In genomic region chr17:7248811-7249210, GRCh38 we compare ENCODE assay signal across 9 cellular contexts. TPM values are rescaled to one million over a fixed set of nuclear protein-coding genes. Genes with fewer than 3 reads are reported as not detected.
A peak's percentile ranks its signal among the peaks of the same experiment; 100 is the strongest.
DNase-seq lines count a peak whose midpoint lies in the region; ATAC-seq, FAIRE-seq and TF ChIP-seq lines count a peak whose summit lies in the region.
"Had no signal": no experiment of that assay in that cellular context is flagged by ENCODE, and none has a peak within 500 bp of the region (broad histone marks: within the 10 kb centered on the region; RNA-seq: fewer than 3 reads in every experiment).

No MANE protein-coding gene starts in this region.

- TF ChIP-seq POLR2A in K562 (conservative IDR thresholded peaks at IDR 0.05), result no peak

- FAIRE-seq in K562 (lab: Jason Lieb, UNC), result no peak

- TF ChIP-seq RAD21 in K562 (CRISPR knock-in tag; conservative IDR thresholded peaks at IDR 0.05 in 1 of 2, IDR thresholded peaks at IDR 0.05 in 1 of 2), result no peak

- H3K27me3 Mint-ChIP-seq in stimulated activated naive CD8-positive, alpha-beta T cell treated with anti-CD3 and anti-CD28 coated beads, Interleukin-15, amount 100 ng/mL, for 72 hours, result no peaks in the 10 kb centered on the region
- H3K27me3 Mint-ChIP-seq: activated naive CD4-positive, alpha-beta T cell treated with anti-CD3 and anti-CD28 coated beads, Interleukin-2, amount 10 ng/mL, durations not matched to agents 7 days and 5 days had no signal

- H3K9me3 ChIP-seq in left ventricle myocardium inferior (replicated peaks) (no peaks in the 10 kb centered on the region), K562 (replicated peaks; ENCODE audit: control insufficient read depth, insufficient read depth, low read depth, low read length) (no peaks in the 10 kb centered on the region), left lung (no peaks in the 10 kb centered on the region)

- H3K27me3 ChIP-seq in left ventricle myocardium inferior (ENCODE audit: low read depth), result no peaks in the 10 kb centered on the region
- no peaks in the 10 kb centered on the region for H3K27me3 ChIP-seq in K562 (ENCODE audit: control insufficient read depth in 2 of 2, insufficient read depth in 2 of 2, low read length in 2 of 2)
- no peaks in the 10 kb centered on the region for H3K27me3 ChIP-seq in left lung

- H3K9ac ChIP-seq in K562 (ENCODE audit: insufficient read depth in 1 of 2, low read depth in 2 of 2, low read length in 2 of 2), result peak overlapping the region in 1 of 2 experiments; percentile 45; a peak in 1 of 4 replicates

- H3K4me1 ChIP-seq in left ventricle myocardium inferior, result peaks cover 55% of the 10 kb centered on the region
- H3K4me1 ChIP-seq in K562 (replicated peaks in 1 of 2; ENCODE audit: control insufficient read depth in 2 of 2, insufficient read depth in 2 of 2, low read length in 2 of 2), result peaks cover 13 to 22% of the 10 kb centered on the region in 2 experiments; a peak in 4 of 5 replicates
- H3K4me1 ChIP-seq in left lung, result peaks cover 18 to 52% of the 10 kb centered on the region in 2 donors

- H3K9me3 Mint-ChIP-seq in stimulated activated naive CD8-positive, alpha-beta T cell treated with anti-CD3 and anti-CD28 coated beads, Interleukin-15, amount 100 ng/mL, for 72 hours, result no peaks in the 10 kb centered on the region
- H3K9me3 Mint-ChIP-seq: activated naive CD4-positive, alpha-beta T cell treated with anti-CD3 and anti-CD28 coated beads, Interleukin-2, amount 10 ng/mL, durations not matched to agents 7 days and 5 days had no signal

- H3K4me2 ChIP-seq in K562 (ENCODE audit: insufficient read depth, low read length), result peak overlapping the region; percentile 37

- no peak for ATAC-seq in Right ventricle myocardium superior (ENCODE audit: poor library complexity)
- no peak for ATAC-seq in K562
- no peak for ATAC-seq in stimulated activated naive CD8-positive, alpha-beta T cell treated with anti-CD3 and anti-CD28 coated beads, Interleukin-15, amount 100 ng/mL, for 72 hours
- no peak for ATAC-seq in left lung

- DNase-seq in left ventricle myocardium inferior (no peak), Right ventricle myocardium superior (no peak), K562 (ENCODE audit: extremely low read depth in 1 of 4, low spot score in 3 of 4) (no peak), left lung (no peak), mesenteric fat pad (ENCODE audit: low spot score) (no peak)
- DNase-seq in stimulated activated naive CD8-positive, alpha-beta T cell treated with anti-CD3 and anti-CD28 coated beads, Interleukin-15, amount 100 ng/mL, for 72 hours, result no peak
- DNase-seq: activated naive CD4-positive, alpha-beta T cell treated with anti-CD3 and anti-CD28 coated beads, Interleukin-2, amount 10 ng/mL, durations not matched to agents 7 days and 5 days; NCI-H510A treated with DMSO at 0.1 percent for 48 hours had no signal

- TF ChIP-seq EP300 in K562 (IDR thresholded peaks at IDR 0.05; ENCODE audit: low read length), result no peak

- WGBS in K562 (ENCODE audit: insufficient coverage, low coverage, missing lambda C conversion rate), result 59% methylated on average over 3 of the region's 3 CpGs

- H3K9me1 ChIP-seq in K562 (ENCODE audit: control insufficient read depth, insufficient read depth, low read length), result no peaks in the 10 kb centered on the region

- POLR2A ChIA-PET in K562 (lab: Yijun Ruan, JAX), result interaction anchor here (1.2 to 2.5 kb wide), 3 partner anchors 9 to 13 kb away, joined by 3 to 8 read pairs (median 7); partner anchors contain the start of gene PHF23

- no TSS peak for BruUV-seq in K562 (replicated peaks; lab: Mats Ljungman, UMichigan)

- no peak overlapping the region for H2AFZ ChIP-seq in K562 (ENCODE audit: low read depth, low read length)

- intact Hi-C loops in left ventricle myocardium inferior (cut with micrococcal nuclease) (no loop called here), Right ventricle myocardium superior (cut with DNase I) (no loop called here), K562 (cut with micrococcal nuclease) (no loop called here), left lung (cut with DNase I) (no loop called here)

- H3K27ac ChIP-seq in left ventricle myocardium inferior (replicated peaks), result peak overlapping the region; percentile 99
- H3K27ac ChIP-seq in K562 (ENCODE audit: extremely low read depth, low read depth, low read length), result peak overlapping the region; percentile 36; the same call in 1 of the 3 replicates
- H3K27ac ChIP-seq in left lung, result no peak overlapping the region

- in situ Hi-C loops in K562 (cut with MboI), result no loop called here

- peaks cover 35% of the 10 kb centered on the region for H3K36me3 ChIP-seq in left ventricle myocardium inferior
- H3K36me3 ChIP-seq in K562 (ENCODE audit: control insufficient read depth, insufficient read depth, low read length), result peaks cover 44% of the 10 kb centered on the region
- H3K36me3 ChIP-seq in left lung, result peaks cover 0 to 35% of the 10 kb centered on the region in 2 donors

- no peaks in the 10 kb centered on the region for H4K20me1 ChIP-seq in K562 (replicated peaks; ENCODE audit: control insufficient read depth, insufficient read depth, low read length)

- peaks cover 56% of the 10 kb centered on the region for H3K79me2 ChIP-seq in K562 (ENCODE audit: control insufficient read depth, insufficient read depth, low read length)

- H3K4me1 Mint-ChIP-seq in stimulated activated naive CD8-positive, alpha-beta T cell treated with anti-CD3 and anti-CD28 coated beads, Interleukin-15, amount 100 ng/mL, for 72 hours, result peaks cover 48% of the 10 kb centered on the region

- CTCF ChIA-PET in K562 (lab: Yijun Ruan, JAX; ENCODE audit: low intra/inter-chr PET ratio), result no interaction called here

- H3K4me3 ChIP-seq in left ventricle myocardium inferior (peak overlapping the region; percentile 99), K562 (peak overlapping the region; percentile 2; the same call in 1 of the 2 replicates), left lung (no peak overlapping the region)

- no peak for TF ChIP-seq CTCF in left ventricle myocardium inferior (IDR thresholded peaks at IDR 0.05; ENCODE audit: borderline replicate concordance)
- TF ChIP-seq CTCF in K562 (IDR thresholded peaks at IDR 0.05 in 2 of 3, conservative IDR thresholded peaks at IDR 0.05 in 1 of 3; ENCODE audit: insufficient read depth in 2 of 3, low read depth in 1 of 3, low read length in 3 of 3), result no peak
- TF ChIP-seq CTCF in left lung (IDR thresholded peaks at IDR 0.05), result no peak

- peak overlapping the region; percentile 66 to 80 for H3K4me3 Mint-ChIP-seq in stimulated activated naive CD8-positive, alpha-beta T cell treated with anti-CD3 and anti-CD28 coated beads, Interleukin-15, amount 100 ng/mL, for 72 hours

- H3K27ac Mint-ChIP-seq in stimulated activated naive CD8-positive, alpha-beta T cell treated with anti-CD3 and anti-CD28 coated beads, Interleukin-15, amount 100 ng/mL, for 72 hours, result peak overlapping the region in 1 of 2 donors; percentile 40

RNA-seq across cellular contexts. Expression of gene CTDNEP1, which starts 2.7 kb away (rescaled TPM):
- 105 TPM for total RNA-seq in left ventricle myocardium inferior
- 109 TPM for total RNA-seq in Right ventricle myocardium superior
- total RNA-seq in K562 (2011; cell fraction: chromatin; rRNA removed; ENCODE audit: low replicate concordance), result 89.9 and 155 TPM in 2 replicates
- 115 and 117 TPM in 2 replicates for total RNA-seq in K562 (2011; cell fraction: nucleolus; rRNA removed)
- total RNA-seq in K562 (2011; cell fraction: nucleoplasm; rRNA removed), result 129 and 140 TPM in 2 replicates
- total RNA-seq in K562 (2014; rRNA removed), result 28.5 and 34.9 TPM in 2 replicates
- total RNA-seq in K562 (2014; rRNA removed; fragmentation: Illumina TruSeq; extraction: Trizol), result 16.6 and 17.8 TPM in 2 replicates
- 22.4 and 23.0 TPM in 2 replicates for total RNA-seq in K562 (2015; rRNA removed; fragmentation: Illumina TruSeq; extraction: Trizol)
- total RNA-seq in K562 (2021), result 98.9 and 102 TPM in 2 replicates
- 61.4 and 81.4 TPM in 2 replicates for polyA plus RNA-seq in K562 (2011; rRNA removed)
- polyA plus RNA-seq in K562 (2011; cell fraction: cytosol; rRNA removed), result 88.4 and 90.5 TPM in 2 replicates
- polyA plus RNA-seq in K562 (2011; cell fraction: nucleus; rRNA removed), result 93.5 and 104 TPM in 2 replicates
- 107 and 141 TPM in 2 replicates for polyA plus RNA-seq in K562 (2012)
- polyA plus RNA-seq in K562 (2014; fragmentation: Illumina TruSeq; extraction: Trizol), result 146 and 150 TPM in 2 replicates
- polyA plus RNA-seq in K562 (2014; fragmentation: Nextera tagmentation; extraction: Ambion mirVana), result 10 to 100 TPM; 10.7 to 13.0 TPM
- 64.6 and 74.6 TPM in 2 replicates for polyA plus RNA-seq in K562 (2014; rRNA removed)
- 48.9 and 53.2 TPM in 2 replicates for polyA minus RNA-seq in K562 (2011; rRNA and poly(A)+ RNA removed)
- polyA minus RNA-seq in K562 (2011; cell fraction: cytosol; rRNA and poly(A)+ RNA removed), result 64.0 and 77.7 TPM in 2 replicates
- polyA minus RNA-seq in K562 (2011; cell fraction: nucleus; rRNA and poly(A)+ RNA removed), result 18.8 and 38.0 TPM in 2 replicates
- total RNA-seq in left lung, result 100 to 1,000 TPM; 134 to 171 TPM
- total RNA-seq in mesenteric fat pad, result 120 TPM

RNA-seq across cellular contexts. Expression of gene ELP5, which starts 3.2 kb away (rescaled TPM):
- total RNA-seq in left ventricle myocardium inferior, result 62.5 TPM
- 71.6 TPM for total RNA-seq in Right ventricle myocardium superior
- 28.4 and 69.3 TPM in 2 replicates for total RNA-seq in K562 (2011; cell fraction: chromatin; rRNA removed; ENCODE audit: low replicate concordance)
- total RNA-seq in K562 (2011; cell fraction: nucleolus; rRNA removed), result 49.4 and 51.6 TPM in 2 replicates
- total RNA-seq in K562 (2011; cell fraction: nucleoplasm; rRNA removed), result 43.8 and 45.5 TPM in 2 replicates
- 52.9 and 65.1 TPM in 2 replicates for total RNA-seq in K562 (2014; rRNA removed)
- 25.5 and 25.7 TPM in 2 replicates for total RNA-seq in K562 (2014; rRNA removed; fragmentation: Illumina TruSeq; extraction: Trizol)
- 36.6 and 38.1 TPM in 2 replicates for total RNA-seq in K562 (2015; rRNA removed; fragmentation: Illumina TruSeq; extraction: Trizol)
- total RNA-seq in K562 (2021), result 61.1 and 61.4 TPM in 2 replicates
- polyA plus RNA-seq in K562 (2011; rRNA removed), result 41.1 and 45.5 TPM in 2 replicates
- polyA plus RNA-seq in K562 (2011; cell fraction: cytosol; rRNA removed), result 72.7 and 84.6 TPM in 2 replicates
- 74.5 and 78.4 TPM in 2 replicates for polyA plus RNA-seq in K562 (2011; cell fraction: nucleus; rRNA removed)
- 54.2 and 70.9 TPM in 2 replicates for polyA plus RNA-seq in K562 (2012)
- polyA plus RNA-seq in K562 (2014; fragmentation: Illumina TruSeq; extraction: Trizol), result 67.2 and 72.9 TPM in 2 replicates
- 10 to 100 TPM; 48.8 to 77.9 TPM for polyA plus RNA-seq in K562 (2014; fragmentation: Nextera tagmentation; extraction: Ambion mirVana)
- 72.9 and 90.0 TPM in 2 replicates for polyA plus RNA-seq in K562 (2014; rRNA removed)
- 21.2 and 32.3 TPM in 2 replicates for polyA minus RNA-seq in K562 (2011; rRNA and poly(A)+ RNA removed)
- polyA minus RNA-seq in K562 (2011; cell fraction: cytosol; rRNA and poly(A)+ RNA removed), result 21.1 and 28.9 TPM in 2 replicates
- polyA minus RNA-seq in K562 (2011; cell fraction: nucleus; rRNA and poly(A)+ RNA removed), result 13.3 and 18.7 TPM in 2 replicates
- total RNA-seq in left lung, result 10 to 100 TPM; 26.5 to 46.6 TPM
- total RNA-seq in mesenteric fat pad, result 44.1 TPM

RNA-seq across cellular contexts. Expression of gene GABARAP, which starts 6.6 kb away (rescaled TPM):
- total RNA-seq in left ventricle myocardium inferior (394 TPM), Right ventricle myocardium superior (432 TPM), K562 (2014; rRNA removed) (47.5 and 75.8 TPM in 2 replicates), K562 (2014; rRNA removed; fragmentation: Illumina TruSeq; extraction: Trizol) (104 and 117 TPM in 2 replicates), K562 (2015; rRNA removed; fragmentation: Illumina TruSeq; extraction: Trizol) (114 TPM in 2 replicates), K562 (2021) (152 and 155 TPM in 2 replicates), left lung (100 to 1,000 TPM; 545 to 559 TPM), mesenteric fat pad (468 TPM)
- 24.6 and 29.6 TPM in 2 replicates for total RNA-seq in K562 (2011; cell fraction: chromatin; rRNA removed; ENCODE audit: low replicate concordance)
- total RNA-seq in K562 (2011; cell fraction: nucleolus; rRNA removed), result 22.9 and 27.7 TPM in 2 replicates
- total RNA-seq in K562 (2011; cell fraction: nucleoplasm; rRNA removed), result 36.2 and 50.7 TPM in 2 replicates
- polyA plus RNA-seq in K562 (2011; rRNA removed) (152 and 170 TPM in 2 replicates), K562 (2014; fragmentation: Illumina TruSeq; extraction: Trizol) (309 and 373 TPM in 2 replicates), K562 (2014; fragmentation: Nextera tagmentation; extraction: Ambion mirVana) (100 to 1,000 TPM; 246 to 279 TPM), K562 (2014; rRNA removed) (130 and 135 TPM in 2 replicates)
- polyA plus RNA-seq in K562 (2011; cell fraction: cytosol; rRNA removed), result 165 and 263 TPM in 2 replicates
- 57.4 and 88.4 TPM in 2 replicates for polyA plus RNA-seq in K562 (2011; cell fraction: nucleus; rRNA removed)
- polyA plus RNA-seq in K562 (2012), result 192 and 504 TPM in 2 replicates
- 102 and 103 TPM in 2 replicates for polyA minus RNA-seq in K562 (2011; rRNA and poly(A)+ RNA removed)
- 54.3 and 65.2 TPM in 2 replicates for polyA minus RNA-seq in K562 (2011; cell fraction: cytosol; rRNA and poly(A)+ RNA removed)
- 10.8 and 28.3 TPM in 2 replicates for polyA minus RNA-seq in K562 (2011; cell fraction: nucleus; rRNA and poly(A)+ RNA removed)

RNA-seq across cellular contexts. Expression of gene PHF23, which starts 9.6 kb away (rescaled TPM):
- 22.0 TPM for total RNA-seq in left ventricle myocardium inferior
- 19.4 TPM for total RNA-seq in Right ventricle myocardium superior
- total RNA-seq in K562 (2011; cell fraction: chromatin; rRNA removed; ENCODE audit: low replicate concordance), result 21.4 and 38.4 TPM in 2 replicates
- 20.0 and 20.1 TPM in 2 replicates for total RNA-seq in K562 (2011; cell fraction: nucleolus; rRNA removed)
- 23.5 and 23.7 TPM in 2 replicates for total RNA-seq in K562 (2011; cell fraction: nucleoplasm; rRNA removed)
- total RNA-seq in K562 (2014; rRNA removed), result 39.0 and 49.9 TPM in 2 replicates
- 27.8 and 28.1 TPM in 2 replicates for total RNA-seq in K562 (2014; rRNA removed; fragmentation: Illumina TruSeq; extraction: Trizol)
- total RNA-seq in K562 (2015; rRNA removed; fragmentation: Illumina TruSeq; extraction: Trizol), result 50.1 and 51.1 TPM in 2 replicates
- total RNA-seq in K562 (2021), result 33.7 and 38.6 TPM in 2 replicates
- polyA plus RNA-seq in K562 (2011; rRNA removed), result 25.0 and 32.7 TPM in 2 replicates
- polyA plus RNA-seq in K562 (2011; cell fraction: cytosol; rRNA removed), result 20.0 and 33.8 TPM in 2 replicates
- 16.8 and 28.4 TPM in 2 replicates for polyA plus RNA-seq in K562 (2011; cell fraction: nucleus; rRNA removed)
- 27.6 and 38.6 TPM in 2 replicates for polyA plus RNA-seq in K562 (2012)
- polyA plus RNA-seq in K562 (2014; fragmentation: Illumina TruSeq; extraction: Trizol), result 53.1 and 87.5 TPM in 2 replicates
- 1 to 10 TPM; 7.4 TPM for polyA plus RNA-seq in K562 (2014; fragmentation: Nextera tagmentation; extraction: Ambion mirVana)
- polyA plus RNA-seq in K562 (2014; rRNA removed), result 34.1 and 36.1 TPM in 2 replicates
- polyA minus RNA-seq in K562 (2011; rRNA and poly(A)+ RNA removed), result 20.2 and 26.4 TPM in 2 replicates
- 14.2 and 19.9 TPM in 2 replicates for polyA minus RNA-seq in K562 (2011; cell fraction: cytosol; rRNA and poly(A)+ RNA removed)
- 7.1 and 10.6 TPM in 2 replicates for polyA minus RNA-seq in K562 (2011; cell fraction: nucleus; rRNA and poly(A)+ RNA removed)
- 10 to 100 TPM; 31.1 to 45.4 TPM for total RNA-seq in left lung
- 47.4 TPM for total RNA-seq in mesenteric fat pad

RNA-seq across cellular contexts. Expression of gene CLDN7, which starts 13.5 kb away (rescaled TPM):
- 1.6 TPM for total RNA-seq in left ventricle myocardium inferior
- total RNA-seq in Right ventricle myocardium superior, result 0.94 TPM
- 19.6 and 42.6 TPM in 2 replicates for total RNA-seq in K562 (2011; cell fraction: chromatin; rRNA removed; ENCODE audit: low replicate concordance)
- 35.5 and 39.7 TPM in 2 replicates for total RNA-seq in K562 (2011; cell fraction: nucleolus; rRNA removed)
- 20.2 and 25.8 TPM in 2 replicates for total RNA-seq in K562 (2011; cell fraction: nucleoplasm; rRNA removed)
- total RNA-seq in K562 (2014; rRNA removed), result 6.7 and 10.4 TPM in 2 replicates
- 2.4 and 3.2 TPM in 2 replicates for total RNA-seq in K562 (2014; rRNA removed; fragmentation: Illumina TruSeq; extraction: Trizol)
- total RNA-seq in K562 (2015; rRNA removed; fragmentation: Illumina TruSeq; extraction: Trizol), result 5.4 and 6.8 TPM in 2 replicates
- 9.1 and 13.7 TPM in 2 replicates for total RNA-seq in K562 (2021)
- polyA plus RNA-seq in K562 (2011; rRNA removed), result 9.9 and 14.2 TPM in 2 replicates
- polyA plus RNA-seq in K562 (2011; cell fraction: cytosol; rRNA removed), result 15.6 and 18.1 TPM in 2 replicates
- 65.6 and 71.0 TPM in 2 replicates for polyA plus RNA-seq in K562 (2011; cell fraction: nucleus; rRNA removed)
- polyA plus RNA-seq in K562 (2012), result 10.1 and 20.8 TPM in 2 replicates
- polyA plus RNA-seq in K562 (2014; fragmentation: Illumina TruSeq; extraction: Trizol), result 7.6 and 11.1 TPM in 2 replicates
- polyA plus RNA-seq in K562 (2014; fragmentation: Nextera tagmentation; extraction: Ambion mirVana), result 1 to 10 TPM; 2.2 to 4.0 TPM
- 14.5 and 15.6 TPM in 2 replicates for polyA plus RNA-seq in K562 (2014; rRNA removed)
- 4.0 and 4.2 TPM in 2 replicates for polyA minus RNA-seq in K562 (2011; rRNA and poly(A)+ RNA removed)
- 1.8 and 3.0 TPM in 2 replicates for polyA minus RNA-seq in K562 (2011; cell fraction: cytosol; rRNA and poly(A)+ RNA removed)
- 6.5 and 6.6 TPM in 2 replicates for polyA minus RNA-seq in K562 (2011; cell fraction: nucleus; rRNA and poly(A)+ RNA removed)
- 100 to 1,000 TPM; 187 to 197 TPM for total RNA-seq in left lung
- total RNA-seq in mesenteric fat pad, result 5.6 TPM
- total RNA-seq: LHCN-M2 had no signal

Comparison
In these comparisons a context has a peak if more than half of its experiments do, and no peak if none do; other contexts are left out.
1. H3K27ac ChIP-seq: peak in left ventricle myocardium inferior (single experiment) and K562 (single experiment); none in left lung (0 of 2).
2. H3K4me3 ChIP-seq: peak in left ventricle myocardium inferior (single experiment) and K562 (single experiment); none in left lung (0 of 2).